ENCODE assay signal across 1 cellular context in genomic region chrX:2672084-2672483, GRCh38.
A peak's percentile ranks its signal among the peaks of the same experiment; 100 is the strongest.
TF ChIP-seq lines count a peak whose summit lies in the region.

No MANE protein-coding gene starts in this region.

TF ChIP-seq in K562, 482 proteins besides CTCF, POLR2A, EP300 and RAD21 (continued from another document):
- TF ChIP-seq AFF4 (CRISPR knock-in tag; IDR thresholded peaks at IDR 0.05) (no peak), CSDE1 (IDR thresholded peaks at IDR 0.05) (no peak), ZNF274 (IDR thresholded peaks at IDR 0.05; ENCODE audit: borderline replicate concordance, low read depth, low read length) (no peak), USF1 (CRISPR knock-in tag; IDR thresholded peaks at IDR 0.05) (peak; percentile 70), RFX1 (IDR thresholded peaks at IDR 0.05) (no peak), SMARCA5 (IDR thresholded peaks at IDR 0.05) (no peak), TBP (optimal IDR thresholded peaks at IDR 0.05; ENCODE audit: low read depth, low read length) (no peak), ZNF311 (CRISPR knock-in tag; IDR thresholded peaks at IDR 0.05) (no peak), BHLHE40 (IDR thresholded peaks at IDR 0.05; ENCODE audit: low read length) (peak; percentile 35; the same call in 1 of the 2 replicates), CBFA2T2 (conservative IDR thresholded peaks at IDR 0.05) (no peak), RAD51 (IDR thresholded peaks at IDR 0.05; ENCODE audit: borderline replicate concordance, low read depth) (0 out of 2 replicates have a peak, but pooled peaks have one; percentile 29)
TF ChIP-seq in K562: peak in this region for 4.
